In the genomic region with DNA sequence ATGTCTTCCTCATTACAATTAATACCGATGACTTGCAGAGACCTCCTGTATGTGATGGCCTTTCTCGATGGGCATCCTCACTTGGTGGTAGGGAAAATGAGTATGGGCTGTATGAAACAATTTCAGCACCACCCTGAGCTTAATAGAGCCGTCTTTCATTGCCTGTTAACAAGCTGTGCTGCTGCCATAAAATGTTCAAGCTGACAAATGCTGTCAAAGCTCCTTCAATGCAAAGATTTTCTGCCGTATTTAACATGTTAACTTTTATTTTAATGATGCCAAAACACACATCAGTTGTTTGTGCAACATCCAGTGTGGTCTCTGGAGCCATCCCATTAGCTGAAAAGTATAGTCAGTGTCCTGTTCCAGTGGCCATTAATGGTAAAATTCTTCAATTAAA, we compare ENCODE assay signal across 20 cellular contexts.
"Had no signal": no experiment of that assay in that cellular context is flagged by ENCODE, and none has a peak within 500 bp of the region (broad histone marks: within the 10 kb centered on the region; RNA-seq: fewer than 3 reads in every experiment).

No MANE protein-coding gene starts in this region.

- H3K9ac ChIP-seq: KMS-11, SK-N-SH had no signal

- H3K9me2 ChIP-seq: SK-N-SH had no signal

- ATAC-seq: HepG2, Panc1, PC-3 had no signal

- H3K27ac ChIP-seq: KMS-11, RWPE1 had no signal

- DNase-seq: IMR-90, Kasumi-1, MM.1S, NCI-H1092 treated with DMSO at 0.1 percent for 48 hours, NCI-H1436, NCI-H187 treated with DMSO at 0.1 percent for 48 hours, NCI-H2029 treated with DMSO at 0.1 percent for 48 hours, NCI-H2171 treated with DMSO at 0.1 percent for 48 hours, NCI-H345, NCI-H524, NCI-H526 treated with DMSO at 0.1 percent for 48 hours, NCI-H774, PC-3, SHP77, SK-N-SH, SW 1271 had no signal

- H3K4me2 ChIP-seq: KMS-11, SK-N-SH had no signal

- H3K9me3 ChIP-seq: SK-N-SH had no signal
